Comparison of ENCODE assay signal across 17 cellular contexts in the genomic region with DNA sequence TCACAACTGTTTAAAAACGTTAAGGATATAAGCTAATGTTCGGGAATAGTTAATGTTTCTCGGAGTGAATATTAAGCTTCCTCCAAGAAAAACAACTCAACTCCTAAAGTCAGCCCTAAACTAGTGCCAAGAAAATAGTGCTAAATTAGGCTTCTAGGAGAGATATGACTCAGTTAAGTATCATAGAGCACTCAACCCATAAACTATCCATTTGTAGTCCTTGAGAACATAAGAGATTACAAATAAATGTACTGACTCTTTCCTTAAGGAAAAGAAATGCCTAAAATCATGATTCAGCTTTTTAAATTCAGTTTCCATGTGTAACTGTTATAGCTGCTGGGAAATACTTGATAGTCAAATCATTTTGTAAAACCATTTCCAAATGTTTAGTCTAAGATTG.
DNase-seq lines count a peak whose midpoint lies in the region; ATAC-seq and TF ChIP-seq lines count a peak whose summit lies in the region.
"Had no signal": no experiment of that assay in that cellular context is flagged by ENCODE, and none has a peak within 500 bp of the region (broad histone marks: within the 10 kb centered on the region; RNA-seq: fewer than 3 reads in every experiment).

No MANE protein-coding gene starts in this region.

- no peaks in the 10 kb centered on the region for H3K27me3 ChIP-seq in breast epithelium
- H3K27me3 ChIP-seq: sigmoid colon had no signal

- peaks cover 46% of the 10 kb centered on the region for H3K4me1 Mint-ChIP-seq in MCF 10A (ENCODE audit: insufficient read depth, unreplicated experiment)

- TF ChIP-seq CTCF in MCF 10A (IDR thresholded peaks at IDR 0.05; ENCODE audit: unreplicated experiment) (no peak), breast epithelium (IDR thresholded peaks at IDR 0.05) (no peak), foreskin fibroblast (IDR thresholded peaks at IDR 0.05; ENCODE audit: low read depth, low read length) (no peak)

- H3K27ac Mint-ChIP-seq in MCF 10A (ENCODE audit: low read depth, unreplicated experiment): peak overlapping the region; percentile 86

- H3K27ac ChIP-seq in breast epithelium: peak overlapping the region in 1 of 2 donors; percentile 26
- H3K27ac ChIP-seq: 22Rv1, coronary artery, sigmoid colon, tibial artery had no signal

- peaks cover 0 to 3% of the 10 kb centered on the region in 2 donors for H3K4me1 ChIP-seq in breast epithelium

- intact Hi-C loops in MCF 10A (cut with micrococcal nuclease) (no loop called here), breast epithelium (cut with DNase I; ENCODE audit: low total_unique reads) (no loop called here)

- peaks cover 18% of the 10 kb centered on the region for H3K36me3 Mint-ChIP-seq in MCF 10A (ENCODE audit: insufficient read depth, unreplicated experiment)

- DNase-seq in MCF 10A (ENCODE audit: unreplicated experiment) (peak; percentile 77), breast epithelium (ENCODE audit: low spot score in 2 of 2) (no peak), amniotic epithelial cell (ENCODE audit: low read depth) (peak; percentile 91), foreskin fibroblast (peak; percentile 66 to 83), smooth muscle cell of the brain vasculature (ENCODE audit: low read depth, low spot score) (peak; percentile 47), GOT3 (lab: John Stamatoyannopoulos, UW) (no peak), HK-2 (ENCODE audit: unreplicated experiment) (no peak)
- DNase-seq: activated CD4-positive, alpha-beta T cell treated with anti-CD3 and anti-CD28 coated beads for 1 hour; activated effector memory CD4-positive, alpha-beta T cell treated with Interleukin-2 at 50 U/mL for 16 hours; heart right ventricle; NCI-H1417; NCI-H69; sigmoid colon; tibial artery had no signal

- H3K4me3 ChIP-seq in breast epithelium: no peak overlapping the region
- peak overlapping the region in 1 of 2 donors; percentile 18 for H3K4me3 ChIP-seq in foreskin fibroblast (ENCODE audit: low read depth in 1 of 2, low read length in 2 of 2)
- H3K4me3 ChIP-seq: coronary artery, heart right ventricle, sigmoid colon, tibial artery had no signal

- H3K27me3 Mint-ChIP-seq in MCF 10A (ENCODE audit: insufficient read depth, unreplicated experiment): no peaks in the 10 kb centered on the region

- peak overlapping the region; percentile 47 for H3K4me3 Mint-ChIP-seq in MCF 10A (ENCODE audit: unreplicated experiment)

- no peak for ATAC-seq in HG02970 (IDR thresholded peaks at IDR 0.05; ENCODE audit: low FRiP score, unreplicated experiment)

- H3K36me3 ChIP-seq in breast epithelium: no peaks in the 10 kb centered on the region
- H3K36me3 ChIP-seq: heart right ventricle, sigmoid colon, tibial artery had no signal

- CTCF ChIA-PET in MCF 10A (lab: Yijun Ruan, JAX): interaction anchor here (0.6 to 1.3 kb wide), 8 partner anchors 13 to 339 kb away, joined by 3 to 4 read pairs (median 3); no protein-coding TSS in a partner anchor

- no TSS peak for BruUV-seq in MCF 10A (replicated peaks; lab: Mats Ljungman, UMichigan)

- no peak for TF ChIP-seq POLR2A in breast epithelium (IDR thresholded peaks at IDR 0.05)

- POLR2A ChIA-PET in MCF 10A (lab: Yijun Ruan, JAX): interaction anchor here (0.6 to 3.1 kb wide), 20 partner anchors 8 to 118 kb away, joined by 3 to 27 read pairs (median 5); partner anchors contain the start of gene HMGA2

- H3K9me3 Mint-ChIP-seq in MCF 10A (ENCODE audit: unreplicated experiment): no peaks in the 10 kb centered on the region

- no peaks in the 10 kb centered on the region for H3K9me3 ChIP-seq in breast epithelium
- H3K9me3 ChIP-seq: heart right ventricle, sigmoid colon, tibial artery had no signal

Comparison
In these comparisons a context has a peak if more than half of its experiments do, and no peak if none do; other contexts are left out.
1. DNase-seq: peak in MCF 10A (single experiment), amniotic epithelial cell (single experiment), foreskin fibroblast (2 of 2) and smooth muscle cell of the brain vasculature (single experiment); none in breast epithelium (0 of 2), GOT3 (single experiment) and HK-2 (single experiment).